In the genomic region with DNA sequence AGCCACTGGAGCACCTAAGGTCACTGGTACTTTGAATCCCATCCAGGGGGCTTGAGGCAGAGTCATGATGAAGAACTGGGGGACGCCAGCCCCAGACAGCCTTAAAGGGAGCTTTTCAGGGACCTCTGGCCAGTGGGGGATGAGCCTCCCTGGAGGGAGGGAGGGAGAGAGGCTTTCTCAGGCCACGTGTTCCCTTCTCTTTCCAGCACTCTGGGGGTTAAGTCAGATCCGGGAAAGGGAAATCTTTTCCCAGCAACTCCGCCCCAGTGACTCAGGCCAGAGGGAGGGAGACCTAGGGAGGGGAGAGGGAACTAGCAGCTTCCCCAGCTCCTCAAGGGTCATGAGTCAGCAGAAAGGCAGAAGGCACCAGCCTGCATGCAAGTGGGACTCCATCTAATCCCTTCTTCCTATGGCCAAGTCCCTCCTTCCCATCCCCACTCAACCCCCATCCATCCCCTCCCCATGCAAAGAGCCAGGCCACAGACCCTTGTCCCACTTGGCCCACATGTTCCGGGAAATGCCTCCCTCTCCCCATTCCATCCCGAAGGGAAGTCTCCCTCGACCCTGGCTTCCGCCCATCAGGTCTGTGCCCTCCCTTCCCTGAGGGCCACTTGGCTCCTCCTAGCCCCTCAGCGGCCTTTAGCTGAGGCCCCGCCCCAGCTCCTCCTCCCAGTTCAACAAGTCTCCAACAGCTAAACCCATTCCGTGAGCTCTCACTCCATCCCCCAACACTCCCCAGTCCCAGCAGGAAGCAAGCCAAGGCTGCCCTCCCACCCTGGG, we compare ENCODE assay signal across 2 cellular contexts.
TF ChIP-seq lines count a peak whose summit lies in the region.

No MANE protein-coding gene starts in this region.

TF ChIP-seq in GM23338, 12 proteins besides CTCF, POLR2A, EP300 and RAD21:
- TF ChIP-seq CREB1 (CRISPR knock-in tag; IDR thresholded peaks at IDR 0.05; ENCODE audit: low read depth) (no peak), POLR2AphosphoS5 (IDR thresholded peaks at IDR 0.05; ENCODE audit: low read depth) (peak; percentile 77)
- TF ChIP-seq, protein P1, sequence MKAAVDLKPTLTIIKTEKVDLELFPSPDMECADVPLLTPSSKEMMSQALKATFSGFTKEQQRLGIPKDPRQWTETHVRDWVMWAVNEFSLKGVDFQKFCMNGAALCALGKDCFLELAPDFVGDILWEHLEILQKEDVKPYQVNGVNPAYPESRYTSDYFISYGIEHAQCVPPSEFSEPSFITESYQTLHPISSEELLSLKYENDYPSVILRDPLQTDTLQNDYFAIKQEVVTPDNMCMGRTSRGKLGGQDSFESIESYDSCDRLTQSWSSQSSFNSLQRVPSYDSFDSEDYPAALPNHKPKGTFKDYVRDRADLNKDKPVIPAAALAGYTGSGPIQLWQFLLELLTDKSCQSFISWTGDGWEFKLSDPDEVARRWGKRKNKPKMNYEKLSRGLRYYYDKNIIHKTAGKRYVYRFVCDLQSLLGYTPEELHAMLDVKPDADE (IDR thresholded peaks at IDR 0.05), result peak; percentile 56
TF ChIP-seq in GM23338: peak in this region for 2.

TF ChIP-seq in endothelial cell of umbilical vein, 7 proteins besides CTCF, POLR2A, EP300 and RAD21:
- peak; percentile 86 for TF ChIP-seq FOS (IDR thresholded peaks at IDR 0.05; ENCODE audit: borderline replicate concordance, insufficient read depth, low read length)
- TF ChIP-seq, protein P2, sequence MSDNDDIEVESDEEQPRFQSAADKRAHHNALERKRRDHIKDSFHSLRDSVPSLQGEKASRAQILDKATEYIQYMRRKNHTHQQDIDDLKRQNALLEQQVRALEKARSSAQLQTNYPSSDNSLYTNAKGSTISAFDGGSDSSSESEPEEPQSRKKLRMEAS (IDR thresholded peaks at IDR 0.05; ENCODE audit: insufficient read depth, insufficient read length), result peak; percentile 93
- peak; percentile 95 for TF ChIP-seq POLR2AphosphoS5 (IDR thresholded peaks at IDR 0.05; ENCODE audit: insufficient read depth, low read depth, low read length)
- TF ChIP-seq EZH2 (IDR thresholded peaks at IDR 0.05; ENCODE audit: borderline replicate concordance, low read depth, low read length, severe bottlenecking), result no peak
- TF ChIP-seq MYC (IDR thresholded peaks at IDR 0.05; ENCODE audit: low read depth, low read length), result peak; percentile 90
- TF ChIP-seq GATA2 (IDR thresholded peaks at IDR 0.05; ENCODE audit: insufficient read depth, insufficient read length, low read depth, low read length), result no peak
- TF ChIP-seq JUN (IDR thresholded peaks at IDR 0.05; ENCODE audit: borderline replicate concordance, insufficient read depth, insufficient read length, low read depth), result peak; percentile 80
